1 cellular context compared by ENCODE assay signal in genomic region chr1:168320805-168321577, GRCh38.
TF ChIP-seq lines count a peak whose summit lies in the region.

No MANE protein-coding gene starts in this region.

TF ChIP-seq in K562, 482 proteins besides CTCF, POLR2A, EP300 and RAD21 (continued from another document and continues in another):
- no peak for TF ChIP-seq BCLAF1 (IDR thresholded peaks at IDR 0.05; ENCODE audit: borderline replicate concordance in 1 of 2, control insufficient read depth in 1 of 2, low read depth in 2 of 2, low read length in 1 of 2)
- TF ChIP-seq JUNB (CRISPR knock-in tag; conservative IDR thresholded peaks at IDR 0.05): peak; percentile 77; the same call in 1 of the 2 replicates
- TF ChIP-seq ZNF57 (CRISPR knock-in tag; IDR thresholded peaks at IDR 0.05): peak; percentile 75; the same call in 1 of the 2 replicates
- TF ChIP-seq MTA1 (IDR thresholded peaks at IDR 0.05; ENCODE audit: borderline replicate concordance): 0 out of 2 replicates have a peak, but pooled peaks have one; percentile 37
- TF ChIP-seq SMARCC2 (IDR thresholded peaks at IDR 0.05; ENCODE audit: low read depth): peak; percentile 78
- peak; percentile 55 to 63; a peak in 3 of 4 replicates for TF ChIP-seq KDM1A (IDR thresholded peaks at IDR 0.05)
- TF ChIP-seq ZNF707 (CRISPR knock-in tag; conservative IDR thresholded peaks at IDR 0.05): no peak
- TF ChIP-seq ZSCAN32 (CRISPR knock-in tag; IDR thresholded peaks at IDR 0.05): no peak
- TF ChIP-seq STAT5A (IDR thresholded peaks at IDR 0.05; ENCODE audit: borderline replicate concordance, low read length): peak; percentile 22; the same call in 1 of the 2 replicates
- peak in 1 of 2 experiments; percentile 52; a peak in 1 of 4 replicates for TF ChIP-seq MAZ (CRISPR knock-in tag; conservative IDR thresholded peaks at IDR 0.05 in 1 of 2, IDR thresholded peaks at IDR 0.05 in 1 of 2)
- TF ChIP-seq RBM14 (IDR thresholded peaks at IDR 0.05; ENCODE audit: borderline replicate concordance, insufficient read depth, low read depth, low read length): no peak
- no peak for TF ChIP-seq MTA2 (IDR thresholded peaks at IDR 0.05; ENCODE audit: low read depth)
- peak; percentile 78 for TF ChIP-seq MAFK (IDR thresholded peaks at IDR 0.05; ENCODE audit: low read length)
- TF ChIP-seq FOXK2 (conservative IDR thresholded peaks at IDR 0.05 in 1 of 2, IDR thresholded peaks at IDR 0.05 in 1 of 2; ENCODE audit: low read depth in 2 of 2): 0 out of 4 replicates have a peak, but pooled peaks have one; percentile 16 to 43
- TF ChIP-seq CHD4 (IDR thresholded peaks at IDR 0.05; ENCODE audit: insufficient read depth, insufficient replicate concordance, low read depth, low read length, poor library complexity, severe bottlenecking): no peak
- TF ChIP-seq, protein P1, sequence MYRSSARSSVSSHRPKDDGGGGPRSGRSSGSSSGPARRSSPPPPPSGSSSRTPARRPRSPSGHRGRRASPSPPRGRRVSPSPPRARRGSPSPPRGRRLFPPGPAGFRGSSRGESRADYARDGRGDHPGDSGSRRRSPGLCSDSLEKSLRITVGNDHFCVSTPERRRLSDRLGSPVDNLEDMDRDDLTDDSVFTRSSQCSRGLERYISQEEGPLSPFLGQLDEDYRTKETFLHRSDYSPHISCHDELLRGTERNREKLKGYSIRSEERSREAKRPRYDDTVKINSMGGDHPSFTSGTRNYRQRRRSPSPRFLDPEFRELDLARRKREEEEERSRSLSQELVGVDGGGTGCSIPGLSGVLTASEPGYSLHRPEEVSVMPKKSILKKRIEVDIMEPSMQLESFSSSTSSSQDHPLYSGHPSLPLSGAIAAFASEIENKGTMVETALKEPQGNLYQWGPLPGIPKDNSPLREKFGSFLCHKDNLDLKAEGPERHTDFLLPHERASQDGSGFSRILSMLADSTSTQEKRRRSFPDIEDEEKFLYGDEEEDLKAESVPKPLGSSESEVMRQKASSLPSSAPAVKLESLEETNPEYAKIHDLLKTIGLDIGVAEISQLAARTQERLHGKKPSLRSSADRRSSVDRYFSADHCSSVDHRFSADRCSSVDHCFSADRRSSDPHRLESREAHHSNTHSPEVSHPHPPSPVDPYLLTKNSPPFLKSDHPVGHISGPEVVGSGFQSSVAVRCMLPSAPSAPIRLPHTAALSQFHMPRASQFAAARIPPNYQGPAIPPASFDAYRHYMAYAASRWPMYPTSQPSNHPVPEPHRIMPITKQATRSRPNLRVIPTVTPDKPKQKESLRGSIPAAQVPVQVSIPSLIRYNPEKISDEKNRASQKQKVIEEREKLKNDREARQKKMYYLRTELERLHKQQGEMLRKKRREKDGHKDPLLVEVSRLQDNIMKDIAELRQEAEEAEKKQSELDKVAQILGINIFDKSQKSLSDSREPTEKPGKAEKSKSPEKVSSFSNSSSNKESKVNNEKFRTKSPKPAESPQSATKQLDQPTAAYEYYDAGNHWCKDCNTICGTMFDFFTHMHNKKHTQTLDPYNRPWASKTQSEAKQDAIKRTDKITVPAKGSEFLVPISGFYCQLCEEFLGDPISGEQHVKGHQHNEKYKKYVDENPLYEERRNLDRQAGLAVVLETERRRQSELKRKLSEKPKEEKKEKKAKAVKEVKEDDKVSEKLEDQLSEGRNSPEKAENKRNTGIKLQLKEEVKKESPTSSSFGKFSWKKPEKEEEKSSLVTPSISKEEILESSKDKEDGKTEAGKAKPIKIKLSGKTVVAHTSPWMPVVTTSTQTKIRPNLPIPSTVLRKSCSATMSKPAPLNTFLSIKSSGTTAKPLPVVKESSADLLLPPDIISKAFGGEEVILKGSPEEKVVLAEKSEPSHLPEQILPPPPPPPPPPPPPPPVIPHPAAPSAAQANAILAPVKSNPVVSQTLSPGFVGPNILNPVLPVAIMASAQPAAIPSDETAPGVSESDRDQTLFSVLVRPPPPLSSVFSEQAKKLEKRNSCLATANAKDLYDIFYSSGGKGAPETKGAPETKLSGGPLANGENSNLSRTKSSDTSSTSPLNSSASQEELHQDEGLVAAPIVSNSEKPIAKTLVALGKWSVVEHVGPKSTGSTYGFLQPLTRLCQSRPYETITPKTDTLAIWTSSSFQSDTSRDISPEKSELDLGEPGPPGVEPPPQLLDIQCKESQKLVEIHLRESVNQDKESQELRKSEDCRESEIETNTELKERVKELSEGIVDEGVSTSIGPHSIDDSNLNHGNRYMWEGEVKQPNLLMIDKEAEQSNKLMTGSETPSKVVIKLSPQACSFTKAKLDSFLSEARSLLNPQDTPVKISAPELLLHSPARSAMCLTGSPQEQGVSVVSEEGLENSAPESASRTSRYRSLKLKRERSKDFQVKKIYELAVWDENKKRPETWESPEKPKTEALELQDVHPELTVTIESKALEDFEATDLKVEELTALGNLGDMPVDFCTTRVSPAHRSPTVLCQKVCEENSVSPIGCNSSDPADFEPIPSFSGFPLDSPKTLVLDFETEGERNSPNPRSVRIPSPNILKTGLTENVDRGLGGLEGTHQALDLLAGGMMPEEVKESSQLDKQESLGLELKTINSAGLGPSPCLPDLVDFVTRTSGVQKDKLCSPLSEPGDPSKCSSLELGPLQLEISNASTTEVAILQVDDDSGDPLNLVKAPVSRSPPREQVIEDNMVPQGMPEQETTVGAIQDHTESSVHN (IDR thresholded peaks at IDR 0.05; ENCODE audit: borderline replicate concordance in 1 of 2, low read depth in 1 of 2): no peak
- peak; percentile 40; the same call in 1 of the 2 replicates for TF ChIP-seq CBFA2T3 (IDR thresholded peaks at IDR 0.05)
- TF ChIP-seq ELK3 (CRISPR knock-in tag; IDR thresholded peaks at IDR 0.05): no peak
- TF ChIP-seq ZNF778 (CRISPR knock-in tag; IDR thresholded peaks at IDR 0.05): no peak
- peak in 1 of 2 experiments; percentile 54; a peak in 1 of 4 replicates for TF ChIP-seq TBL1XR1 (IDR thresholded peaks at IDR 0.05; ENCODE audit: low read length in 2 of 2)
- no peak for TF ChIP-seq E4F1 (CRISPR knock-in tag; IDR thresholded peaks at IDR 0.05; ENCODE audit: borderline replicate concordance)
- TF ChIP-seq SREBF1 (IDR thresholded peaks at IDR 0.05; ENCODE audit: borderline replicate concordance, low read depth, low read length): no peak
- TF ChIP-seq SOX6 (IDR thresholded peaks at IDR 0.05): peak; percentile 74; the same call in 1 of the 2 replicates
- no peak for TF ChIP-seq ESRRA (IDR thresholded peaks at IDR 0.05; ENCODE audit: borderline replicate concordance, low read depth)
- peak; percentile 97 for TF ChIP-seq ATF3 (IDR thresholded peaks at IDR 0.05)
- TF ChIP-seq ATF3 (CRISPR knock-in tag; conservative IDR thresholded peaks at IDR 0.05): peak; percentile 75; the same call in 1 of the 2 replicates
- TF ChIP-seq ADNP (tag; IDR thresholded peaks at IDR 0.05): no peak
- no peak for TF ChIP-seq ETV5 (CRISPR knock-in tag; IDR thresholded peaks at IDR 0.05; ENCODE audit: low read depth)
- no peak for TF ChIP-seq TCF7 (IDR thresholded peaks at IDR 0.05; ENCODE audit: borderline replicate concordance)
- TF ChIP-seq CTBP1 (IDR thresholded peaks at IDR 0.05; ENCODE audit: borderline replicate concordance): peak; percentile 15; the same call in 1 of the 2 replicates
- TF ChIP-seq SMAD1 (IDR thresholded peaks at IDR 0.05; ENCODE audit: low read depth, low read length, partially characterized antibody): no peak
- 0 out of 2 replicates have a peak, but pooled peaks have one; percentile 11 for TF ChIP-seq MITF (IDR thresholded peaks at IDR 0.05)
- no peak for TF ChIP-seq ZNF143 (CRISPR knock-in tag; IDR thresholded peaks at IDR 0.05)
- 0 out of 2 replicates have a peak, but pooled peaks have one; percentile 7 for TF ChIP-seq ZNF668 (CRISPR knock-in tag; IDR thresholded peaks at IDR 0.05)
- peak; percentile 31; the same call in 1 of the 2 replicates for TF ChIP-seq CREM (IDR thresholded peaks at IDR 0.05; ENCODE audit: low read depth)
- TF ChIP-seq ZNF316 (IDR thresholded peaks at IDR 0.05): peak; percentile 92
- peak; percentile 54; the same call in 1 of the 2 replicates for TF ChIP-seq ZNF175 (CRISPR knock-in tag; IDR thresholded peaks at IDR 0.05; ENCODE audit: low read depth)
- no peak for TF ChIP-seq EGR1 (conservative IDR thresholded peaks at IDR 0.05)
- no peak for TF ChIP-seq SAFB2 (IDR thresholded peaks at IDR 0.05; ENCODE audit: borderline replicate concordance, low read depth, low read length, severe bottlenecking)
- peak; percentile 97 for TF ChIP-seq JUND (IDR thresholded peaks at IDR 0.05; ENCODE audit: borderline replicate concordance, low read depth, low read length)
- peak; percentile 96 for TF ChIP-seq JUND (tag; IDR thresholded peaks at IDR 0.05; ENCODE audit: borderline replicate concordance, low read depth, low read length)
- no peak for TF ChIP-seq ZNF75A (CRISPR knock-in tag; IDR thresholded peaks at IDR 0.05)
- no peak for TF ChIP-seq ATF2 (CRISPR knock-in tag; IDR thresholded peaks at IDR 0.05)
- peak; percentile 91 for TF ChIP-seq SMARCE1 (IDR thresholded peaks at IDR 0.05)
- TF ChIP-seq MAFF (IDR thresholded peaks at IDR 0.05; ENCODE audit: low read length): peak; percentile 60; the same call in 1 of the 2 replicates
- peak; percentile 79 for TF ChIP-seq MAFG (tag; conservative IDR thresholded peaks at IDR 0.05)
